In the genomic region with DNA sequence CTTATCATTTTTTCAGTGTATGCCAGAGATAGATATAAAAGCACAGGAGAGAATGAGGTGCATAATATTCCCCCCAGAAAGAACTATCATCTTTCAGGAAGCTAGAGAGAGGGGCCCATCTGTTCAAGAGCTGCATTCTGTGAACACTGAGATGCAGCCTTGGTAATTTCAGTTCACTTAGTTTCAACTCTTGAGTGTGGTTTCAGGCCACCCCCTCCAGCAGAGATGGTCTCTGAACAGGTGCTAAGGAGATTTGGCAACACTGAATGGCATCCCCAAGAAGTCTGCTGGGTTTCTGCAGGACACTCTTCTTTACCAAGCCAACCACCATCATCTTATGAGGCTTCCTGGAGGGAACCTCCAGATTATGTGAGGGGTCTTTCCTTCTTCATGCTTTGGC, we compare ENCODE assay signal across 12 cellular contexts. TPM values are rescaled to one million over a fixed set of nuclear protein-coding genes. Genes with fewer than 3 reads are reported as not detected.
DNase-seq lines count a peak whose midpoint lies in the region; ATAC-seq lines count a peak whose summit lies in the region.
"Had no signal": no experiment of that assay in that cellular context is flagged by ENCODE, and none has a peak within 500 bp of the region (broad histone marks: within the 10 kb centered on the region; RNA-seq: fewer than 3 reads in every experiment).

No MANE protein-coding gene starts in this region.

- peaks cover 2% of the 10 kb centered on the region; the same call in 1 of the 2 replicates for H3K9me3 ChIP-seq in MG63

- DNase-seq in MG63: no peak
- DNase-seq in middle frontal gyrus (ENCODE audit: extremely low spot score, low spot score): no peak
- DNase-seq in SKM-1 treated with dmso at 0.1 percent for 144 hours (lab: John Stamatoyannopoulos, UW; ENCODE audit: unreplicated experiment): no peak
- DNase-seq: CD4-positive, alpha-beta T cell; effector memory CD4-positive, alpha-beta T cell; foreskin keratinocyte; NCI-H1930 had no signal

- H3K4me3 ChIP-seq in MG63: no peak overlapping the region

- ATAC-seq in GM19351 (IDR thresholded peaks at IDR 0.05; ENCODE audit: unreplicated experiment) (peak; percentile 69), HG02623 (IDR thresholded peaks at IDR 0.05; ENCODE audit: unreplicated experiment) (peak; percentile 60), HG03378 (IDR thresholded peaks at IDR 0.05; ENCODE audit: unreplicated experiment) (peak; percentile 45), esophagus mucosa (no peak)
- ATAC-seq: foreskin keratinocyte, HCT116 had no signal

- no peaks in the 10 kb centered on the region for H3K27me3 ChIP-seq in MG63
- H3K27me3 ChIP-seq: foreskin keratinocyte had no signal

- no peaks in the 10 kb centered on the region for H3K36me3 ChIP-seq in MG63

RNA-seq across cellular contexts. Expression of a gene that starts 30.4 kb away (rescaled TPM):
- total RNA-seq in MG63 (2014; rRNA removed; shearing (Covaris generic); ENCODE audit: low replicate concordance): 6.5 and 9.3 TPM in 2 replicates
- total RNA-seq in esophagus mucosa: 13.5 TPM
